Comparison of ENCODE assay signal across 31 cellular contexts in genomic region chr2:84986018-84986417, GRCh38. TPM values are rescaled to one million over a fixed set of nuclear protein-coding genes. Genes with fewer than 3 reads are reported as not detected.
A peak's percentile ranks its signal among the peaks of the same experiment; 100 is the strongest.
DNase-seq lines count a peak whose midpoint lies in the region; ATAC-seq and TF ChIP-seq lines count a peak whose summit lies in the region.
"Had no signal": no experiment of that assay in that cellular context is flagged by ENCODE, and none has a peak within 500 bp of the region (broad histone marks: within the 10 kb centered on the region; RNA-seq: fewer than 3 reads in every experiment).

No MANE protein-coding gene starts in this region.

- H3K36me3 ChIP-seq in Panc1 (ENCODE audit: control insufficient read depth, insufficient read depth, low read length): no peaks in the 10 kb centered on the region
- H3K36me3 ChIP-seq: ascending aorta, left ventricle myocardium inferior, uterus had no signal

- no peak for DNase-seq in activated CD4-positive, alpha-beta T cell treated with anti-CD3 and anti-CD28 coated beads for 36 hours
- no peak for DNase-seq in activated CD4-positive, alpha-beta T cell treated with anti-CD3 and anti-CD28 coated beads, Interleukin-2, amount 50 U/mL, for 48 hours
- DNase-seq in Panc1 (ENCODE audit: low read depth, low spot score) (no peak), NCI-H1694 (lab: John Stamatoyannopoulos, UW) (no peak)
- no peak for DNase-seq in effector memory CD8-positive, alpha-beta T cell
- DNase-seq: activated CD4-positive, alpha-beta T cell treated with anti-CD3 and anti-CD28 coated beads for 4 hours; Calu3; cortex of kidney; DMS79 treated with DMSO at 0.1 percent for 48 hours; erythroblast; GF-D8; islet precursor cell; KBM-7; left ventricle myocardium inferior; mesenchymal stem cell; NCI-H1105; NCI-H1930; NCI-H2227 treated with DMSO at 0.1 percent for 48 hours; NCI-H526; nucleus accumbens; OCI-M1; psoas muscle; stomach; uterus had no signal

- in situ Hi-C loops in Panc1 (cut with HindIII; ENCODE audit: low pct_unique_long_range_greater_than_20kb, low sequenced_read_pairs): no loop called here

- peak; percentile 17 for ATAC-seq in activated CD4-positive, alpha-beta T cell treated with anti-CD3 and anti-CD28 coated beads for 36 hours
- no peak for ATAC-seq in Panc1
- no peak for ATAC-seq in effector memory CD8-positive, alpha-beta T cell (replicated peaks)
- ATAC-seq in GM18502 (IDR thresholded peaks at IDR 0.05; ENCODE audit: poor library complexity, unreplicated experiment): no peak
- no peak for ATAC-seq in GM21390 (IDR thresholded peaks at IDR 0.05; ENCODE audit: unreplicated experiment)
- ATAC-seq: psoas muscle, sciatic nerve had no signal

- H3K36me3 Mint-ChIP-seq in activated CD4-positive, alpha-beta T cell treated with anti-CD3 and anti-CD28 coated beads for 36 hours (ENCODE audit: low read depth): peaks cover 17% of the 10 kb centered on the region
- peaks cover 3% of the 10 kb centered on the region for H3K36me3 Mint-ChIP-seq in effector memory CD8-positive, alpha-beta T cell (ENCODE audit: insufficient read depth)

- H3K4me1 Mint-ChIP-seq in activated CD4-positive, alpha-beta T cell treated with anti-CD3 and anti-CD28 coated beads for 36 hours: peaks cover 45% of the 10 kb centered on the region
- peaks cover 39 to 44% of the 10 kb centered on the region in 2 donors for H3K4me1 Mint-ChIP-seq in effector memory CD8-positive, alpha-beta T cell (ENCODE audit: low read depth in 2 of 2)

- 0 out of 2 replicates have a peak, but pooled peaks cover 15% of the 10 kb centered on the region for H3K4me1 ChIP-seq in Panc1 (ENCODE audit: control insufficient read depth, insufficient read depth, low read length)
- H3K4me1 ChIP-seq: uterus had no signal

- no peaks in the 10 kb centered on the region for H3K27me3 Mint-ChIP-seq in activated CD4-positive, alpha-beta T cell treated with anti-CD3 and anti-CD28 coated beads for 36 hours
- H3K27me3 Mint-ChIP-seq in effector memory CD8-positive, alpha-beta T cell: no peaks in the 10 kb centered on the region

- CTCF ChIA-PET in activated CD4-positive, alpha-beta T cell treated with anti-CD3 and anti-CD28 coated beads for 36 hours (lab: Charles Lee): interaction anchor here (0.6 to 1.6 kb wide), 2 partner anchors 27 to 60 kb away, joined by 3 to 5 read pairs; no protein-coding TSS in a partner anchor
- CTCF ChIA-PET in Panc1 (lab: Charles Lee): no interaction called here

- TSS peak; percentile 4 for BruUV-seq in Panc1 (replicated peaks; lab: Mats Ljungman, UMichigan)

- POLR2A ChIA-PET in activated CD4-positive, alpha-beta T cell treated with anti-CD3 and anti-CD28 coated beads for 36 hours (lab: Charles Lee): interaction anchor here (0.6 kb wide), 1 partner anchor 13 kb away, joined by 3 read pairs; no protein-coding TSS in a partner anchor
- POLR2A ChIA-PET in Panc1 (lab: Charles Lee): no interaction called here

- TF ChIP-seq CTCF in 22Rv1 (IDR thresholded peaks at IDR 0.05) (no peak), Panc1 (IDR thresholded peaks at IDR 0.05) (no peak)

- no peaks in the 10 kb centered on the region for H3K27me3 ChIP-seq in Panc1 (ENCODE audit: control insufficient read depth, insufficient read depth, low read length)
- H3K27me3 ChIP-seq: ascending aorta, stomach, uterus had no signal

- H3K4me3 Mint-ChIP-seq in activated CD4-positive, alpha-beta T cell treated with anti-CD3 and anti-CD28 coated beads for 36 hours: no peak overlapping the region
- H3K4me3 Mint-ChIP-seq in effector memory CD8-positive, alpha-beta T cell: peak overlapping the region in 1 of 2 donors; percentile 41

- H3K27ac Mint-ChIP-seq in activated CD4-positive, alpha-beta T cell treated with anti-CD3 and anti-CD28 coated beads for 36 hours: peak overlapping the region; percentile 28
- peak overlapping the region; percentile 7 to 39 for H3K27ac Mint-ChIP-seq in effector memory CD8-positive, alpha-beta T cell

- H3K9me3 ChIP-seq in Panc1 (ENCODE audit: control insufficient read depth, insufficient read depth, low read depth, low read length): no peaks in the 10 kb centered on the region
- H3K9me3 ChIP-seq: ascending aorta, left ventricle myocardium inferior, psoas muscle, stomach, uterus had no signal

- no peaks in the 10 kb centered on the region for H3K9me3 Mint-ChIP-seq in activated CD4-positive, alpha-beta T cell treated with anti-CD3 and anti-CD28 coated beads for 36 hours (ENCODE audit: low read depth)
- H3K9me3 Mint-ChIP-seq in effector memory CD8-positive, alpha-beta T cell: no peaks in the 10 kb centered on the region

- H3K4me3 ChIP-seq in Panc1 (ENCODE audit: low read depth in 2 of 2, low read length in 2 of 2): no peak overlapping the region
- H3K4me3 ChIP-seq: ascending aorta, left ventricle myocardium inferior, psoas muscle, SK-N-MC, stomach, uterus had no signal

- H3K27ac ChIP-seq in 22Rv1 (peak overlapping the region; percentile 99), Panc1 (ENCODE audit: low read length) (no peak overlapping the region)
- H3K27ac ChIP-seq: ascending aorta, C4-2B, left ventricle myocardium inferior, psoas muscle, stomach, uterus had no signal

- intact Hi-C loops in activated CD4-positive, alpha-beta T cell treated with anti-CD3 and anti-CD28 coated beads for 36 hours (cut with DNase I, micrococcal nuclease): no loop called here
- intact Hi-C loops in Panc1 (cut with micrococcal nuclease; ENCODE audit: unreplicated experiment): no loop called here

RNA-seq across cellular contexts. Expression of gene KCMF1, which starts 15.1 kb away (rescaled TPM):
- total RNA-seq in activated CD4-positive, alpha-beta T cell treated with anti-CD3 and anti-CD28 coated beads for 36 hours: 10 to 100 TPM; 78.1 to 98.5 TPM
- 163 TPM for total RNA-seq in Panc1 (2021; ENCODE audit: unreplicated experiment)
- polyA plus RNA-seq in Panc1 (2012; ENCODE audit: insufficient read length): 73.4 TPM
